8 cellular contexts compared by ENCODE assay signal in the genomic region with DNA sequence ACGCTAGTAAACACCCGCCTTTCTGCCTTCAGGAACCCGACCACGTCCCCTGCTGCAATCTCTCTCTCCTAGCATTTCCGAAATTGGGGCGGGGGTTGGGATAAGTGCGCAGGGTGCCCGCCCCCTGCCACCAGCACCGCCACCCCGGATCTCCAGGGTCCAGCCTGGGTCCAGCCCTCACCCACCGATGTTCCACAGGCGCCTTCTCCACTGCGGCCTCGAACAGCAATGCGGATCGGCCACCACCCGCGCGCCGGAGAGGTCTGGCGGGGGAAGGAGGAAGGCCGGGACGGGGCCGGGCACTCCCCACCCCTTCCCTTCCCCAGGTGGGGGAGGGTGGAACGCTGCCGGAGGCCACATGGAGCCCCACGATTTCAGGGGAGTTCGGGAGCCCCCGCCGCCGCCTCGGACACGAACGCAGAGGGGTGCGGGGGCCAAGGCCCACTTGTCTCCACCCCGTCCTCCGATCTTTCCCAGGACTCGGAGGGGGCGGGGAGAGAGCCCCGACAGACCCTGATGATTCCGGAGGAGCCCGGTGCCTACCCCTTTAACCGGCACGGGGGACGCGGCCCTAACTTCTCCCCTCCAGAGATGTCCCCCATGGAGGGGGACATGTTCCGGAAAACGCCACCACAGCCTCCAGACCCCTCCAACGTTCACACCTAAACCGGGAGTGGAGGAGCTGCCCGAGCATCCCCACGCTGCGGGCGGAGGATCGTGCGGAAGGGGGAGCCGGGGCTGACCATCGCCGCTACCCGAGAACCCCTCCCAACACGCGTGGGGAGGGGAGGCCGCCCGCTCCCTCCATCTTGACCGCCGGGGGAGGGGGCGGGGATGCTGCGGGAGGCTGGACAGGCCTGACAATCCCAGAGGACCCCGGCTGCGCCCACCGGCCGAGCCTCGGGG. TPM values are rescaled to one million over a fixed set of nuclear protein-coding genes. Genes with fewer than 3 reads are reported as not detected.
DNase-seq lines count a peak whose midpoint lies in the region; ATAC-seq lines count a peak whose summit lies in the region.

No MANE protein-coding gene starts in this region.

- H3K9me3 Mint-ChIP-seq in activated naive CD4-positive, alpha-beta T cell treated with anti-CD3 and anti-CD28 coated beads, Interleukin-2, amount 50 U/mL, for 24 hours = no peaks in the 10 kb centered on the region

- no peaks in the 10 kb centered on the region for H3K27me3 Mint-ChIP-seq in activated naive CD4-positive, alpha-beta T cell treated with anti-CD3 and anti-CD28 coated beads, Interleukin-2, amount 50 U/mL, for 24 hours

- DNase-seq in NCI-H1105 (lab: John Stamatoyannopoulos, UW) (peak; percentile 34), NCI-H1105 treated with DMSO at 0.1 percent for 48 hours (lab: John Stamatoyannopoulos, UW) (no peak), RPMI7951 (ENCODE audit: low read depth) (peak; percentile 21), head of caudate nucleus (peak in 41 of 42 donors; percentile 29 to 85 (median 66)), occipital lobe (lab: John Stamatoyannopoulos, UW) (peak; percentile 35), inferior parietal cortex (ENCODE audit: extremely low spot score) (no peak)

- H3K36me3 Mint-ChIP-seq in activated naive CD4-positive, alpha-beta T cell treated with anti-CD3 and anti-CD28 coated beads, Interleukin-2, amount 50 U/mL, for 24 hours = no peaks in the 10 kb centered on the region

- peak overlapping the region; percentile 94 for H3K4me3 Mint-ChIP-seq in activated naive CD4-positive, alpha-beta T cell treated with anti-CD3 and anti-CD28 coated beads, Interleukin-2, amount 50 U/mL, for 24 hours

- peaks cover 44% of the 10 kb centered on the region for H3K4me1 Mint-ChIP-seq in activated naive CD4-positive, alpha-beta T cell treated with anti-CD3 and anti-CD28 coated beads, Interleukin-2, amount 50 U/mL, for 24 hours

- H3K27ac Mint-ChIP-seq in activated naive CD4-positive, alpha-beta T cell treated with anti-CD3 and anti-CD28 coated beads, Interleukin-2, amount 50 U/mL, for 24 hours = peak overlapping the region; percentile 84

- intact Hi-C loops in head of caudate nucleus (cut with DNase I) = loop anchor here (2.0 kb wide), 1 partner anchor 87 kb away; the partner anchor contains the start of gene BRAP

- peak; percentile 19 for ATAC-seq in HG02938 (IDR thresholded peaks at IDR 0.05; ENCODE audit: unreplicated experiment)

RNA-seq across cellular contexts. Expression of gene ATXN2, which starts 1.1 kb away (rescaled TPM):
- 5.3 and 11.2 TPM in 2 replicates for total RNA-seq in RPMI7951 (2014; rRNA removed; shearing (Covaris generic))
- total RNA-seq in occipital lobe = 79.5 TPM

Comparison
In these comparisons a context has a peak if more than half of its experiments do, and no peak if none do; other contexts are left out.
1. DNase-seq: peak in NCI-H1105 (single experiment), RPMI7951 (single experiment), head of caudate nucleus (41 of 42) and occipital lobe (single experiment); none in NCI-H1105 treated with DMSO at 0.1 percent for 48 hours (single experiment) and inferior parietal cortex (single experiment).